8 cellular contexts compared by ENCODE assay signal in genomic region chr18:21820035-21820810, GRCh38.
DNase-seq lines count a peak whose midpoint lies in the region; ATAC-seq and TF ChIP-seq lines count a peak whose summit lies in the region.

No MANE protein-coding gene starts in this region.

- intact Hi-C loops in gastrocnemius medialis (cut with DNase I; ENCODE audit: low total_unique reads) = loop anchor here (1.0 to 10.0 kb wide), 2 partner anchors 31 to 215 kb away; partner anchors contain the start of gene ESCO1

- H3K36me3 ChIP-seq in gastrocnemius medialis = no peaks in the 10 kb centered on the region

- no peak for TF ChIP-seq POLR2A in erythroblast (IDR thresholded peaks at IDR 0.05; ENCODE audit: low read length)
- no peak for TF ChIP-seq POLR2A in gastrocnemius medialis (IDR thresholded peaks at IDR 0.05)

- no peaks in the 10 kb centered on the region for H3K27me3 Mint-ChIP-seq in stimulated activated memory B cell treated with anti-CD40 and anti-IgM and Interleukin-4, amounts not matched to agents 10 μg/mL and 1 μg/mL and 100 μg/mL, for 72 hours

- H3K4me3 ChIP-seq in gastrocnemius medialis = no peak overlapping the region

- no peaks in the 10 kb centered on the region for H3K4me1 Mint-ChIP-seq in stimulated activated memory B cell treated with anti-CD40 and anti-IgM and Interleukin-4, amounts not matched to agents 10 μg/mL and 1 μg/mL and 100 μg/mL, for 72 hours

- DNase-seq in NCI-H1436 (lab: John Stamatoyannopoulos, UW) (peak; percentile 0), NCI-H1436 treated with DMSO at 0.1 percent for 48 hours (lab: John Stamatoyannopoulos, UW) (no peak), NCI-H69 (lab: John Stamatoyannopoulos, UW) (peak; percentile 50), erythroblast (lab: John Stamatoyannopoulos, UW) (peak; percentile 16 to 18), gastrocnemius medialis (no peak), mesenteric fat pad (ENCODE audit: low spot score) (no peak), cortex of kidney (lab: John Stamatoyannopoulos, UW) (no peak)

- peak; percentile 46 to 53 for ATAC-seq in gastrocnemius medialis
- ATAC-seq in stimulated activated memory B cell treated with anti-CD40 and anti-IgM and Interleukin-4, amounts not matched to agents 10 μg/mL and 1 μg/mL and 100 μg/mL, for 72 hours = no peak

- H3K27me3 ChIP-seq in gastrocnemius medialis = no peaks in the 10 kb centered on the region

- peaks cover 0 to 2% of the 10 kb centered on the region in 2 donors for H3K4me1 ChIP-seq in gastrocnemius medialis

- in situ Hi-C loops in gastrocnemius medialis (cut with MboI; ENCODE audit: low sequenced_read_pairs in 4 of 4) = loop anchor here in 1 of 4 donors (25.0 kb wide), 1 partner anchor 333 kb away; no protein-coding TSS in a partner anchor

- H3K27ac ChIP-seq in gastrocnemius medialis = peak overlapping the region; percentile 12 to 89 (median 76)

- no peaks in the 10 kb centered on the region for H3K9me3 ChIP-seq in gastrocnemius medialis

- H3K9me3 Mint-ChIP-seq in stimulated activated memory B cell treated with anti-CD40 and anti-IgM and Interleukin-4, amounts not matched to agents 10 μg/mL and 1 μg/mL and 100 μg/mL, for 72 hours = no peaks in the 10 kb centered on the region

- peak; percentile 54 to 84 (median 65) for TF ChIP-seq CTCF in gastrocnemius medialis (IDR thresholded peaks at IDR 0.05 in 4 of 5, conservative IDR thresholded peaks at IDR 0.05 in 1 of 5)

- H3K4me3 Mint-ChIP-seq in stimulated activated memory B cell treated with anti-CD40 and anti-IgM and Interleukin-4, amounts not matched to agents 10 μg/mL and 1 μg/mL and 100 μg/mL, for 72 hours = no peak overlapping the region

- no peak overlapping the region for H3K27ac Mint-ChIP-seq in stimulated activated memory B cell treated with anti-CD40 and anti-IgM and Interleukin-4, amounts not matched to agents 10 μg/mL and 1 μg/mL and 100 μg/mL, for 72 hours

- H3K36me3 Mint-ChIP-seq in stimulated activated memory B cell treated with anti-CD40 and anti-IgM and Interleukin-4, amounts not matched to agents 10 μg/mL and 1 μg/mL and 100 μg/mL, for 72 hours = peaks cover 41% of the 10 kb centered on the region

Comparison
In these comparisons a context has a peak if more than half of its experiments do, and no peak if none do; other contexts are left out.
1. DNase-seq: peak in NCI-H1436 (single experiment), NCI-H69 (single experiment) and erythroblast (2 of 2); none in NCI-H1436 treated with DMSO at 0.1 percent for 48 hours (single experiment), gastrocnemius medialis (0 of 2), mesenteric fat pad (single experiment) and cortex of kidney (single experiment).